In genomic region chr1:21332691-21333449, GRCh38 we compare ENCODE assay signal across 11 cellular contexts. TPM values are rescaled to one million over a fixed set of nuclear protein-coding genes. Genes with fewer than 3 reads are reported as not detected.
DNase-seq lines count a peak whose midpoint lies in the region; ATAC-seq and TF ChIP-seq lines count a peak whose summit lies in the region.
"Had no signal": no experiment of that assay in that cellular context is flagged by ENCODE, and none has a peak within 500 bp of the region (broad histone marks: within the 10 kb centered on the region; RNA-seq: fewer than 3 reads in every experiment).

No MANE protein-coding gene starts in this region.

- TF ChIP-seq POLR2A in Peyer's patch (IDR thresholded peaks at IDR 0.05) (no peak), heart left ventricle (IDR thresholded peaks at IDR 0.05) (no peak)

- no peak overlapping the region for H3K4me3 Mint-ChIP-seq in T-helper 17 cell

- ATAC-seq in heart left ventricle: peak; percentile 17 to 59 (median 50)
- ATAC-seq in sciatic nerve: peak; percentile 7
- ATAC-seq in GM21786 (IDR thresholded peaks at IDR 0.05; ENCODE audit: unreplicated experiment): no peak
- ATAC-seq in T-helper 17 cell: no peak

- intact Hi-C loops in heart left ventricle (cut with DNase I) (loop anchor here in 4 of 10 donors (5.0 kb wide), 2 partner anchors 41 to 76 kb away; partner anchors contain the start of gene ECE1 (in 3 of the 4)), sciatic nerve (cut with DNase I) (no loop called here)

- H3K27ac Mint-ChIP-seq in T-helper 17 cell: no peak overlapping the region

- no peaks in the 10 kb centered on the region for H3K27me3 Mint-ChIP-seq in T-helper 17 cell

- H3K27ac ChIP-seq in Peyer's patch (peak overlapping the region; percentile 32 to 86 (median 76)), heart left ventricle (peak overlapping the region in 10 of 12 donors; percentile 57 to 94 (median 82))
- H3K27ac ChIP-seq: SK-N-MC had no signal

- TF ChIP-seq CTCF in Peyer's patch (IDR thresholded peaks at IDR 0.05): no peak
- TF ChIP-seq CTCF in heart left ventricle (IDR thresholded peaks at IDR 0.05): no peak

- H3K9me3 ChIP-seq in Peyer's patch: no peaks in the 10 kb centered on the region
- no peaks in the 10 kb centered on the region for H3K9me3 ChIP-seq in heart left ventricle
- H3K9me3 ChIP-seq in T-helper 17 cell (ENCODE audit: control insufficient read depth, low read length, poor library complexity, severe bottlenecking): no peaks in the 10 kb centered on the region

- WGBS in heart left ventricle, 4 donors: 38 to 54% (median 50%) methylated on average over 8 to 9 of the region's 9 CpGs

- H3K36me3 ChIP-seq in Peyer's patch: no peaks in the 10 kb centered on the region
- no peaks in the 10 kb centered on the region for H3K36me3 ChIP-seq in heart left ventricle

- H3K27me3 ChIP-seq in Peyer's patch (no peaks in the 10 kb centered on the region), heart left ventricle (no peaks in the 10 kb centered on the region)

- peaks cover 55% of the 10 kb centered on the region for H3K4me1 Mint-ChIP-seq in T-helper 17 cell

- peaks cover 3 to 91% (median 45%) of the 10 kb centered on the region in 4 donors for H3K4me1 ChIP-seq in Peyer's patch
- H3K4me1 ChIP-seq in heart left ventricle: peaks cover 9 to 82% (median 61%) of the 10 kb centered on the region in 12 donors

- H3K36me3 Mint-ChIP-seq in T-helper 17 cell (ENCODE audit: low read depth): peaks cover 3% of the 10 kb centered on the region

- DNase-seq in GF-D8 (lab: John Stamatoyannopoulos, UW): peak; percentile 40
- no peak for DNase-seq in Peyer's patch
- peak in 2 of 5 donors; percentile 27 to 47 for DNase-seq in heart left ventricle
- DNase-seq in sciatic nerve (ENCODE audit: low spot score): no peak
- DNase-seq in SHP77 treated with DMSO at 0.1 percent for 48 hours (lab: John Stamatoyannopoulos, UW): no peak
- DNase-seq in NCI-H1092 treated with DMSO at 0.1 percent for 48 hours (lab: John Stamatoyannopoulos, UW): no peak
- no peak for DNase-seq in T-helper 17 cell
- DNase-seq: activated T-cell treated with anti-CD3 and anti-CD28 coated beads, Interleukin-2, amount 50 U/mL, for 1 hour; NCI-H2107 had no signal

- H3K4me3 ChIP-seq in Peyer's patch (no peak overlapping the region), heart left ventricle (no peak overlapping the region)
- H3K4me3 ChIP-seq: SK-N-MC had no signal

RNA-seq across cellular contexts. Expression of gene ECE1, which starts 42.6 kb away (rescaled TPM):
- total RNA-seq in Peyer's patch (100 to 1,000 TPM; 105 to 122 (median 112) TPM), heart left ventricle (100 to 1,000 TPM in 1 of 9 donors, 10 to 100 TPM in 8; 37.3 to 140 (median 59.4) TPM), sciatic nerve (117 TPM), T-helper 17 cell (100 to 1,000 TPM; 116 to 117 TPM)
- polyA plus RNA-seq in heart left ventricle: 10 to 100 TPM; 38.4 to 61.3 TPM

Comparison
In these comparisons a context has a peak if more than half of its experiments do, and no peak if none do; other contexts are left out.
1. ATAC-seq: peak in heart left ventricle (4 of 4) and sciatic nerve (single experiment); none in GM21786 (single experiment) and T-helper 17 cell (single experiment).